In the genomic region with DNA sequence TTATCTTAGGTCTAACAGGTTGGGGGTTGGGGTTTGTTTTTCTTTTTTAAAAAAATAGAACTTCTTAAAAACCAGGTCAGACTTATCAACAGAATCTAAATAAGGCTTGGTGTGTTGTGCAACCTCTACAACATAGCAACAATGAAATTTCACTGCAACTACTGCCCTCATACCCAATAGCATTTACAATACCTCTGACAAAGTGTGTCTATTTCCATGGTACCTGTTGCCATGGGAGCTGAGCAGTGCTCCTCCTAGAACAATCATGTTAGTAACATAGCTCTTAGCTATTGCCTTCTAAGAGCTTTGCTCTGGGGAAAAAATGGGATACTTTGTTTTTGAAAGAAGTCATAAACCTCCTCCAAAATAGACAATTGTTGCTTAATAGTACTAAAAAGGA, we compare ENCODE assay signal across 15 cellular contexts.
DNase-seq lines count a peak whose midpoint lies in the region; ATAC-seq and TF ChIP-seq lines count a peak whose summit lies in the region.
"Had no signal": no experiment of that assay in that cellular context is flagged by ENCODE, and none has a peak within 500 bp of the region (broad histone marks: within the 10 kb centered on the region; RNA-seq: fewer than 3 reads in every experiment).

No MANE protein-coding gene starts in this region.

- no peak overlapping the region for H2AFZ ChIP-seq in neural cell (ENCODE audit: low read depth, low read length)

- H3K27me3 Mint-ChIP-seq in brain: no peaks in the 10 kb centered on the region

- H3K27ac Mint-ChIP-seq in brain: peak overlapping the region; percentile 34 to 90 (median 59)
- H3K27ac Mint-ChIP-seq: memory B cell had no signal

- no peak overlapping the region for H3K4me3 Mint-ChIP-seq in brain
- H3K4me3 Mint-ChIP-seq: memory B cell had no signal

- H3F3A ChIP-seq in neural cell (ENCODE audit: insufficient read depth, low read length, poor library complexity, severe bottlenecking): no peaks in the 10 kb centered on the region

- H3K79me2 ChIP-seq in neural cell (replicated peaks; ENCODE audit: insufficient read depth, low read length): no peaks in the 10 kb centered on the region

- no peaks in the 10 kb centered on the region for H3K36me3 Mint-ChIP-seq in brain
- H3K36me3 Mint-ChIP-seq: memory B cell had no signal

- H3K4me1 Mint-ChIP-seq in brain: peaks cover 36% of the 10 kb centered on the region
- H3K4me1 Mint-ChIP-seq: memory B cell had no signal

- DNase-seq in EH (ENCODE audit: low read depth): peak; percentile 57
- peak; percentile 75 for DNase-seq in NCI-H1436 (lab: John Stamatoyannopoulos, UW)
- DNase-seq: amniotic stem cell; SJCRH30; stimulated activated CD4-positive, alpha-beta T cell treated with anti-CD3 and anti-CD28 coated beads, Interleukin-4, amount 100 ng/mL, for 24 hours had no signal

- H3K9me3 ChIP-seq in neural cell (ENCODE audit: low read length): no peaks in the 10 kb centered on the region
- H3K9me3 ChIP-seq: HAP-1, prostate gland, SJCRH30 had no signal

- TF ChIP-seq EP300 in neural cell (conservative IDR thresholded peaks at IDR 0.05; ENCODE audit: poor library complexity, severe bottlenecking): peak; percentile 55

- no peaks in the 10 kb centered on the region for H3K9me2 ChIP-seq in neural cell (ENCODE audit: insufficient read depth, low read length)

- ATAC-seq in GM21786 (IDR thresholded peaks at IDR 0.05; ENCODE audit: unreplicated experiment): no peak
- no peak for ATAC-seq in HG03457 (IDR thresholded peaks at IDR 0.05; ENCODE audit: unreplicated experiment)
- ATAC-seq in GM19467 (IDR thresholded peaks at IDR 0.05; ENCODE audit: unreplicated experiment): no peak
- ATAC-seq in GM19397 (IDR thresholded peaks at IDR 0.05; ENCODE audit: unreplicated experiment): no peak

- no peaks in the 10 kb centered on the region for H3K27me3 ChIP-seq in neural cell (ENCODE audit: insufficient read depth, low read depth, low read length)
- H3K27me3 ChIP-seq: SJCRH30 had no signal

- no peak overlapping the region for H3K4me3 ChIP-seq in neural cell (ENCODE audit: low read length)
- H3K4me3 ChIP-seq: HAP-1, prostate gland, SJCRH30 had no signal

- TF ChIP-seq CTCF in brain (conservative IDR thresholded peaks at IDR 0.05) (no peak), neural cell (IDR thresholded peaks at IDR 0.05; ENCODE audit: poor library complexity, severe bottlenecking) (no peak)

- peaks cover 0 to 3% (median 0%) of the 10 kb centered on the region in 5 experiments for H3K9me3 Mint-ChIP-seq in brain

- peak overlapping the region; percentile 46 for H3K27ac ChIP-seq in neural cell (ENCODE audit: low read length)
- H3K27ac ChIP-seq: prostate gland, SJCRH30, VCaP had no signal

- H3K36me3 ChIP-seq in neural cell (ENCODE audit: insufficient read depth, low read length): no peaks in the 10 kb centered on the region
- H3K36me3 ChIP-seq: HAP-1, prostate gland, SJCRH30 had no signal

- no peak overlapping the region for H3K9ac ChIP-seq in neural cell (ENCODE audit: low read length)

- peak overlapping the region; percentile 7 for H3K4me2 ChIP-seq in neural cell (ENCODE audit: low read length)

- no peak for TF ChIP-seq RAD21 in neural cell (conservative IDR thresholded peaks at IDR 0.05)

- no peaks in the 10 kb centered on the region for H4K20me1 ChIP-seq in neural cell (ENCODE audit: insufficient read depth)

TF ChIP-seq in neural cell, 6 proteins besides CTCF, POLR2A, EP300 and RAD21:
- TF ChIP-seq SMC3 (conservative IDR thresholded peaks at IDR 0.05; ENCODE audit: poor library complexity) (no peak), MXI1 (conservative IDR thresholded peaks at IDR 0.05; ENCODE audit: poor library complexity, severe bottlenecking) (peak; percentile 31)
